ENCODE assay signal across 16 cellular contexts in genomic region chr18:3966246-3966984, GRCh38.
A peak's percentile ranks its signal among the peaks of the same experiment; 100 is the strongest.
DNase-seq lines count a peak whose midpoint lies in the region; ATAC-seq and TF ChIP-seq lines count a peak whose summit lies in the region.
"Had no signal": no experiment of that assay in that cellular context is flagged by ENCODE, and none has a peak within 500 bp of the region (broad histone marks: within the 10 kb centered on the region; RNA-seq: fewer than 3 reads in every experiment).

No MANE protein-coding gene starts in this region.

- H3K4me1 ChIP-seq in heart right ventricle: peaks cover 0 to 24% (median 4%) of the 10 kb centered on the region in 9 donors
- no peaks in the 10 kb centered on the region for H3K4me1 ChIP-seq in mucosa of descending colon (ENCODE audit: low read depth)
- H3K4me1 ChIP-seq in ovary (ENCODE audit: insufficient read depth): no peaks in the 10 kb centered on the region
- H3K4me1 ChIP-seq: upper lobe of left lung had no signal

- no peak for TF ChIP-seq POLR2A in ovary (IDR thresholded peaks at IDR 0.05)

- no peaks in the 10 kb centered on the region for H3K36me3 ChIP-seq in heart right ventricle
- H3K36me3 ChIP-seq in mucosa of descending colon (ENCODE audit: low read depth): no peaks in the 10 kb centered on the region
- H3K36me3 ChIP-seq in ovary: no peaks in the 10 kb centered on the region
- H3K36me3 ChIP-seq: upper lobe of left lung had no signal

- 50 to 54% methylated on average over 6 of the region's 6 CpGs for WGBS in heart right ventricle, 2 donors
- WGBS in ovary, 3 donors: 58 to 66% (median 62%) methylated on average over 6 of the region's 6 CpGs

- intact Hi-C loops in heart right ventricle (cut with DNase I) (loop anchor here in 3 of 10 donors (5.0 to 10.0 kb wide), 2 partner anchors 92 to 94 kb away; no protein-coding TSS in a partner anchor), Right ventricle myocardium inferior (cut with DNase I) (no loop called here), mucosa of descending colon (cut with DNase I, micrococcal nuclease) (no loop called here), ovary (cut with DNase I) (no loop called here)

- H3K27me3 ChIP-seq in heart right ventricle (no peaks in the 10 kb centered on the region), ovary (no peaks in the 10 kb centered on the region)
- H3K27me3 ChIP-seq: upper lobe of left lung had no signal

- no peak for TF ChIP-seq EP300 in ovary (IDR thresholded peaks at IDR 0.05)

- H3K4me3 ChIP-seq in heart right ventricle (no peak overlapping the region), fibroblast of pulmonary artery (replicated peaks; ENCODE audit: low read depth, low read length) (no peak overlapping the region), mucosa of descending colon (no peak overlapping the region), ovary (no peak overlapping the region)
- H3K4me3 ChIP-seq: smooth muscle cell, upper lobe of left lung had no signal

- TF ChIP-seq CTCF in heart right ventricle (IDR thresholded peaks at IDR 0.05): no peak
- TF ChIP-seq CTCF in fibroblast of pulmonary artery (IDR thresholded peaks at IDR 0.05; ENCODE audit: low read length, missing control alignments): no peak
- TF ChIP-seq CTCF in mucosa of descending colon (IDR thresholded peaks at IDR 0.05): no peak
- TF ChIP-seq CTCF in ovary (IDR thresholded peaks at IDR 0.05): no peak

- ATAC-seq in heart right ventricle: peak in 1 of 8 donors; percentile 44
- ATAC-seq in Right ventricle myocardium inferior: no peak
- no peak for ATAC-seq in mucosa of descending colon
- ATAC-seq: stimulated activated naive B cell treated with anti-CD40 and anti-IgM and Interleukin-4, amounts not matched to agents 10 μg/mL and 1 μg/mL and 100 μg/mL, for 72 hours had no signal

- peak overlapping the region in 6 of 10 donors; percentile 28 to 84 (median 73) for H3K27ac ChIP-seq in heart right ventricle
- no peak overlapping the region for H3K27ac ChIP-seq in ovary
- H3K27ac ChIP-seq: upper lobe of left lung, VCaP had no signal

- H3K9me3 ChIP-seq in heart right ventricle (no peaks in the 10 kb centered on the region), mucosa of descending colon (no peaks in the 10 kb centered on the region), ovary (no peaks in the 10 kb centered on the region)
- H3K9me3 ChIP-seq: upper lobe of left lung had no signal

- DNase-seq in heart right ventricle: no peak
- DNase-seq in Right ventricle myocardium inferior (ENCODE audit: missing footprints): no peak
- peak; percentile 73 for DNase-seq in NCI-H2171 treated with DMSO at 0.1 percent for 48 hours (lab: John Stamatoyannopoulos, UW)
- peak; percentile 6 for DNase-seq in fibroblast of pulmonary artery (ENCODE audit: low read depth)
- no peak for DNase-seq in stimulated activated naive CD4-positive, alpha-beta T cell (lab: John Stamatoyannopoulos, UW)
- no peak for DNase-seq in pons (ENCODE audit: low spot score)
- DNase-seq in mucosa of descending colon: no peak
- DNase-seq in ovary: no peak
- DNase-seq: COR-L47; NCI-H1105; occipital lobe; stimulated activated naive B cell treated with anti-CD40 and anti-IgM and Interleukin-4, amounts not matched to agents 10 μg/mL and 1 μg/mL and 100 μg/mL, for 72 hours; SW 1271; upper lobe of left lung had no signal

Comparison
In these comparisons a context has a peak if more than half of its experiments do, and no peak if none do; other contexts are left out.
1. DNase-seq: peak in NCI-H2171 treated with DMSO at 0.1 percent for 48 hours (single experiment) and fibroblast of pulmonary artery (single experiment); none in heart right ventricle (0 of 2), Right ventricle myocardium inferior (single experiment), stimulated activated naive CD4-positive, alpha-beta T cell (0 of 6), pons (single experiment), mucosa of descending colon (0 of 3) and ovary (0 of 5).
2. H3K27ac ChIP-seq: peak in heart right ventricle (6 of 10); none in ovary (0 of 2).